9 cellular contexts compared by ENCODE assay signal in the genomic region with DNA sequence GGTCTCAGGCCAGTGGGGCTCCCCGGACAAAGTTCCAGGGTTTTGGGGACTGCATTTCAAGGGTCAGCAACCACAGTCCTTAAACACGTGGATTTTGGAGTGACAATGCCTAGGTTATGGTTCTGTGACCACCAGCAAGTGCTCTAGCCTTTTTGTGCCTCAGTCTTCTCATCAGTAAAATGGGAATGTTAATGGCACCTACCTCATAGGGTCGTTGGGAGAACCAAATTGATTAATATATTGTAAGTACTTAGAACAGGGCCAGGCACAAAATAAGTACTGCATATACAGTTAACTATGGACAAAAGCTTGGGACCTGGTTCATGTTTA. TPM values are rescaled to one million over a fixed set of nuclear protein-coding genes. Genes with fewer than 3 reads are reported as not detected.
DNase-seq lines count a peak whose midpoint lies in the region; ATAC-seq, FAIRE-seq and TF ChIP-seq lines count a peak whose summit lies in the region.
"Had no signal": no experiment of that assay in that cellular context is flagged by ENCODE, and none has a peak within 500 bp of the region (broad histone marks: within the 10 kb centered on the region; RNA-seq: fewer than 3 reads in every experiment).

No MANE protein-coding gene starts in this region.

- intact Hi-C loops in HepG2 (cut with micrococcal nuclease; ENCODE audit: unreplicated experiment) = loop anchor here (2.0 kb wide), 1 partner anchor 37 kb away; no protein-coding TSS in a partner anchor
- intact Hi-C loops in OCI-LY7 (cut with micrococcal nuclease; ENCODE audit: unreplicated experiment) = no loop called here

- WGBS in HepG2 (ENCODE audit: low lambda C conversion rate) = 42% methylated on average over 3 of the region's 3 CpGs

- BruUV-seq in HepG2 (replicated peaks; lab: Mats Ljungman, UMichigan) (no TSS peak), OCI-LY7 (replicated peaks; lab: Mats Ljungman, UMichigan) (no TSS peak)

- H3K4me2 ChIP-seq in HepG2 (ENCODE audit: low read depth, low read length) (peak overlapping the region; percentile 61), OCI-LY7 (ENCODE audit: low read length) (no peak overlapping the region; the same call in 1 of the 2 replicates)

- H2AFZ ChIP-seq in HepG2 (ENCODE audit: low read length) (no peak overlapping the region), OCI-LY7 (ENCODE audit: low read length) (no peak overlapping the region)

- H3K9me2 ChIP-seq in OCI-LY7 (ENCODE audit: insufficient read depth, low read length) = no peaks in the 10 kb centered on the region

- H3K4me3 Mint-ChIP-seq in T-helper 2 cell treated with Interferon-gamma antibody and Interleukin-4, amounts not matched to agents 5 μg/mL and 100 μg/mL, for 36 hours = peak overlapping the region; percentile 73

- H3K9me3 Mint-ChIP-seq in T-helper 2 cell treated with Interferon-gamma antibody and Interleukin-4, amounts not matched to agents 5 μg/mL and 100 μg/mL, for 36 hours = peaks cover 4% of the 10 kb centered on the region

- TF ChIP-seq RAD21 in HepG2 (CRISPR knock-in tag; IDR thresholded peaks at IDR 0.05) = no peak

- peak overlapping the region; percentile 37 for H3K27ac ChIP-seq in HepG2 (ENCODE audit: extremely low read length, insufficient read depth, low read length)
- H3K27ac ChIP-seq in subcutaneous abdominal adipose tissue (ENCODE audit: low read depth, low read length) = peak overlapping the region; percentile 88
- H3K27ac ChIP-seq in OCI-LY7 (ENCODE audit: low read depth, low read length, poor library complexity, severe bottlenecking) = no peak overlapping the region

- TF ChIP-seq CTCF in HepG2 (CRISPR knock-in tag; IDR thresholded peaks at IDR 0.05) = no peak
- TF ChIP-seq CTCF in OCI-LY7 (conservative IDR thresholded peaks at IDR 0.05; ENCODE audit: low read length) = no peak

- peak overlapping the region; percentile 39 for H3K9ac ChIP-seq in adipocyte (ENCODE audit: low read length)
- H3K9ac ChIP-seq in HepG2 (ENCODE audit: insufficient read depth, low read depth, low read length) = peak overlapping the region; percentile 2; the same call in 1 of the 2 replicates
- peak overlapping the region in 3 of 5 donors; percentile 31 to 72 (median 62) for H3K9ac ChIP-seq in subcutaneous abdominal adipose tissue (ENCODE audit: low read length in 5 of 5)

- CTCF ChIA-PET in HepG2 (lab: Yijun Ruan, JAX; ENCODE audit: low intra/inter-chr PET ratio, low total read pairs) (no interaction called here), OCI-LY7 (lab: Charles Lee; ENCODE audit: unreplicated experiment) (no interaction called here)

- peaks cover 36% of the 10 kb centered on the region for H3K4me1 ChIP-seq in adipocyte (ENCODE audit: control insufficient read depth, insufficient read depth, low read length)
- H3K4me1 ChIP-seq in HepG2 (ENCODE audit: insufficient read depth, low read length) = peaks cover 47% of the 10 kb centered on the region
- peaks cover 14 to 55% (median 37%) of the 10 kb centered on the region in 5 donors for H3K4me1 ChIP-seq in subcutaneous abdominal adipose tissue (ENCODE audit: control insufficient read depth in 5 of 5, insufficient read depth in 5 of 5, low read length in 5 of 5)
- peaks cover 15% of the 10 kb centered on the region for H3K4me1 ChIP-seq in OCI-LY7 (ENCODE audit: insufficient read depth, low read length, poor library complexity, severe bottlenecking)

- ATAC-seq in HepG2 = no peak

- in situ Hi-C loops in HepG2 (cut with HindIII; ENCODE audit: extremely low pct_ligation_motif_present, low pct_unique_long_range_greater_than_20kb) = no loop called here

- H4K20me1 ChIP-seq in HepG2 (ENCODE audit: insufficient read depth, low read length) = no peaks in the 10 kb centered on the region; the same call in 1 of the 2 replicates
- H4K20me1 ChIP-seq in OCI-LY7 (ENCODE audit: insufficient read depth, low read length) = no peaks in the 10 kb centered on the region

- H3K79me2 ChIP-seq in HepG2 (ENCODE audit: insufficient read depth, low read length) (peaks cover 32% of the 10 kb centered on the region), OCI-LY7 (ENCODE audit: insufficient read depth, low read depth, low read length) (peaks cover 12% of the 10 kb centered on the region; the same call in 1 of the 2 replicates)

- H3K27ac Mint-ChIP-seq in T-helper 2 cell treated with Interferon-gamma antibody and Interleukin-4, amounts not matched to agents 5 μg/mL and 100 μg/mL, for 36 hours = peak overlapping the region; percentile 86

- no peaks in the 10 kb centered on the region for H3K9me3 ChIP-seq in adipocyte (ENCODE audit: control insufficient read depth, low read length)
- H3K9me3 ChIP-seq in HepG2 (ENCODE audit: low read length) = no peaks in the 10 kb centered on the region
- no peaks in the 10 kb centered on the region for H3K9me3 ChIP-seq in subcutaneous abdominal adipose tissue (ENCODE audit: control insufficient read depth in 5 of 5, low read length in 5 of 5)
- H3K9me3 ChIP-seq in OCI-LY7 (ENCODE audit: low read length) = no peaks in the 10 kb centered on the region

- H3K4me1 Mint-ChIP-seq in T-helper 2 cell treated with Interferon-gamma antibody and Interleukin-4, amounts not matched to agents 5 μg/mL and 100 μg/mL, for 36 hours (ENCODE audit: low read depth) = peaks cover 82% of the 10 kb centered on the region

- no peak for FAIRE-seq in HepG2 (lab: Jason Lieb, UNC)

- DNase-seq in T-helper 2 cell treated with Interferon-gamma antibody and Interleukin-4, amounts not matched to agents 5 μg/mL and 100 μg/mL, for 36 hours (ENCODE audit: low spot score) = no peak
- DNase-seq in T-helper 2 cell = no peak
- no peak for DNase-seq in adipocyte (ENCODE audit: low read depth)
- no peak for DNase-seq in HepG2 (ENCODE audit: low spot score)
- DNase-seq in activated CD8-positive, alpha-beta memory T cell treated with anti-CD3 and anti-CD28 coated beads for 24 hours = no peak
- DNase-seq in stimulated activated naive CD4-positive, alpha-beta T cell (lab: John Stamatoyannopoulos, UW) = no peak
- DNase-seq in OCI-LY7 (ENCODE audit: low spot score) = no peak
- DNase-seq: SHP77 treated with DMSO at 0.1 percent for 48 hours had no signal

- TF ChIP-seq POLR2A in HepG2 (IDR thresholded peaks at IDR 0.05; ENCODE audit: insufficient read depth in 1 of 2, low read depth in 2 of 2, low read length in 2 of 2) = no peak

- H3K36me3 Mint-ChIP-seq in T-helper 2 cell treated with Interferon-gamma antibody and Interleukin-4, amounts not matched to agents 5 μg/mL and 100 μg/mL, for 36 hours (ENCODE audit: low read depth) = peaks cover 90% of the 10 kb centered on the region

- H3K27me3 Mint-ChIP-seq in T-helper 2 cell treated with Interferon-gamma antibody and Interleukin-4, amounts not matched to agents 5 μg/mL and 100 μg/mL, for 36 hours (ENCODE audit: low read depth) = no peaks in the 10 kb centered on the region

- H3K36me3 ChIP-seq in adipocyte (ENCODE audit: control insufficient read depth, insufficient read depth, low read length, severe bottlenecking) = peaks cover 4% of the 10 kb centered on the region
- peaks cover 7 to 16% of the 10 kb centered on the region in 2 experiments; a peak in 3 of 5 replicates for H3K36me3 ChIP-seq in HepG2 (replicated peaks in 1 of 2; ENCODE audit: control insufficient read depth in 1 of 2, insufficient read depth in 2 of 2, low read length in 2 of 2)
- H3K36me3 ChIP-seq in subcutaneous abdominal adipose tissue (ENCODE audit: control insufficient read depth in 5 of 5, insufficient read depth in 5 of 5, low read length in 5 of 5) = peaks cover 0 to 7% (median 2%) of the 10 kb centered on the region in 5 donors
- H3K36me3 ChIP-seq in OCI-LY7 (ENCODE audit: insufficient read depth, low read length) = peaks cover 33% of the 10 kb centered on the region

- TF ChIP-seq EP300 in HepG2 (IDR thresholded peaks at IDR 0.05; ENCODE audit: low read depth in 2 of 2, low read length in 2 of 2) (no peak), HepG2 (CRISPR knock-in tag; IDR thresholded peaks at IDR 0.05; ENCODE audit: borderline replicate concordance) (no peak; the same call in 1 of the 2 replicates)

- H3K4me3 ChIP-seq in adipocyte (ENCODE audit: low read length) (no peak overlapping the region), HepG2 (replicated peaks in 1 of 3; ENCODE audit: insufficient read depth in 1 of 3, low read depth in 2 of 3, low read length in 3 of 3) (peak overlapping the region in 2 of 3 experiments; percentile 22 to 35; a peak in 3 of 6 replicates), subcutaneous abdominal adipose tissue (ENCODE audit: low read depth in 1 of 5, low read length in 5 of 5) (peak overlapping the region in 1 of 5 donors; percentile 26), OCI-LY7 (ENCODE audit: low read depth, low read length, poor library complexity, severe bottlenecking) (no peak overlapping the region)

- POLR2A ChIA-PET in HepG2 (lab: Yijun Ruan, JAX) = no interaction called here
- POLR2A ChIA-PET in OCI-LY7 (lab: Charles Lee) = no interaction called here

- H3K27me3 ChIP-seq in adipocyte (replicated peaks; ENCODE audit: control insufficient read depth, insufficient read depth, low read length) (no peaks in the 10 kb centered on the region), HepG2 (ENCODE audit: control insufficient read depth in 1 of 2, insufficient read depth in 2 of 2, low read length in 2 of 2) (no peaks in the 10 kb centered on the region), subcutaneous abdominal adipose tissue (ENCODE audit: control insufficient read depth in 5 of 5, insufficient read depth in 4 of 5, low read length in 5 of 5) (no peaks in the 10 kb centered on the region)

RNA-seq across cellular contexts. Expression of a gene that starts 13.8 kb away (rescaled TPM):
- total RNA-seq in HepG2 (2016; rRNA removed; fragmentation: Illumina TruSeq; extraction: Trizol) (7.6 and 15.9 TPM in 2 replicates), OCI-LY7 (2022) (73.1 and 101 TPM in 2 replicates)
- 8.0 and 9.2 TPM in 2 replicates for total RNA-seq in HepG2 (2016; cell fraction: cytosol; rRNA removed; fragmentation: Illumina TruSeq; extraction: Trizol; ENCODE audit: low read depth)
- total RNA-seq in HepG2 (2016; cell fraction: insoluble cytoplasmic fraction; rRNA removed; fragmentation: Illumina TruSeq; extraction: Trizol) = 6.9 and 15.8 TPM in 2 replicates
- 9.4 and 9.6 TPM in 2 replicates for total RNA-seq in HepG2 (2016; cell fraction: membrane; rRNA removed; fragmentation: Illumina TruSeq; extraction: Trizol)
- 16.4 and 21.4 TPM in 2 replicates for total RNA-seq in HepG2 (2016; cell fraction: nucleus; rRNA removed; fragmentation: Illumina TruSeq; extraction: Trizol)
- 49.6 and 60.7 TPM in 2 replicates for polyA plus RNA-seq in HepG2 (2011; rRNA removed)
- 30.7 and 32.4 TPM in 2 replicates for polyA plus RNA-seq in HepG2 (2011; cell fraction: cytosol; rRNA removed)
- polyA plus RNA-seq in HepG2 (2011; cell fraction: nucleus; rRNA removed) = 61.1 and 65.1 TPM in 2 replicates
- 13.9 and 22.1 TPM in 2 replicates for polyA plus RNA-seq in HepG2 (2012)
- 1.4 and 1.8 TPM in 2 replicates for polyA plus RNA-seq in HepG2 (2016; cell fraction: cytosol; fragmentation: Illumina TruSeq; extraction: Trizol; ENCODE audit: low read depth)
- polyA plus RNA-seq in HepG2 (2016; cell fraction: insoluble cytoplasmic fraction; fragmentation: Illumina TruSeq; extraction: Trizol; ENCODE audit: low read depth) = 6.0 and 8.1 TPM in 2 replicates
- polyA plus RNA-seq in HepG2 (2016; cell fraction: membrane; fragmentation: Illumina TruSeq; extraction: Trizol; ENCODE audit: low read depth) = 3.4 and 3.5 TPM in 2 replicates
- polyA plus RNA-seq in HepG2 (2016; cell fraction: nucleus; fragmentation: Illumina TruSeq; extraction: Trizol; ENCODE audit: insufficient read depth, low read depth) = 38.0 and 39.0 TPM in 2 replicates
- polyA minus RNA-seq in HepG2 (2011; rRNA and poly(A)+ RNA removed; ENCODE audit: low replicate concordance) = 54.4 and 98.2 TPM in 2 replicates
- 19.2 and 23.0 TPM in 2 replicates for polyA minus RNA-seq in HepG2 (2011; cell fraction: cytosol; rRNA and poly(A)+ RNA removed)
- 30.3 and 37.8 TPM in 2 replicates for polyA minus RNA-seq in HepG2 (2011; cell fraction: nucleus; rRNA and poly(A)+ RNA removed)
- total RNA-seq in OCI-LY7 (2014; rRNA removed; shearing (Covaris generic)) = 33.0 and 82.8 TPM in 2 replicates

RNA-seq across cellular contexts. Expression of a gene that starts 59.0 kb away (rescaled TPM):
- total RNA-seq in HepG2 (2016; rRNA removed; fragmentation: Illumina TruSeq; extraction: Trizol) (52.9 and 53.2 TPM in 2 replicates), OCI-LY7 (2022) (84.0 and 89.4 TPM in 2 replicates)
- total RNA-seq in HepG2 (2016; cell fraction: cytosol; rRNA removed; fragmentation: Illumina TruSeq; extraction: Trizol; ENCODE audit: low read depth) = 17.2 and 19.5 TPM in 2 replicates
- total RNA-seq in HepG2 (2016; cell fraction: insoluble cytoplasmic fraction; rRNA removed; fragmentation: Illumina TruSeq; extraction: Trizol) = 55.4 and 56.5 TPM in 2 replicates
- 25.5 and 27.7 TPM in 2 replicates for total RNA-seq in HepG2 (2016; cell fraction: membrane; rRNA removed; fragmentation: Illumina TruSeq; extraction: Trizol)
- 28.0 and 30.5 TPM in 2 replicates for total RNA-seq in HepG2 (2016; cell fraction: nucleus; rRNA removed; fragmentation: Illumina TruSeq; extraction: Trizol)
- 42.7 and 43.5 TPM in 2 replicates for polyA plus RNA-seq in HepG2 (2011; rRNA removed)
- polyA plus RNA-seq in HepG2 (2011; cell fraction: cytosol; rRNA removed) = 43.3 and 48.1 TPM in 2 replicates
- polyA plus RNA-seq in HepG2 (2011; cell fraction: nucleus; rRNA removed) = 9.6 and 20.1 TPM in 2 replicates
- 63.6 and 69.8 TPM in 2 replicates for polyA plus RNA-seq in HepG2 (2012)
- 16.5 and 23.5 TPM in 2 replicates for polyA plus RNA-seq in HepG2 (2016; cell fraction: cytosol; fragmentation: Illumina TruSeq; extraction: Trizol; ENCODE audit: low read depth)
- polyA plus RNA-seq in HepG2 (2016; cell fraction: insoluble cytoplasmic fraction; fragmentation: Illumina TruSeq; extraction: Trizol; ENCODE audit: low read depth) = 55.4 and 59.8 TPM in 2 replicates
- polyA plus RNA-seq in HepG2 (2016; cell fraction: membrane; fragmentation: Illumina TruSeq; extraction: Trizol; ENCODE audit: low read depth) = 23.1 and 25.4 TPM in 2 replicates
- 58.1 and 59.0 TPM in 2 replicates for polyA plus RNA-seq in HepG2 (2016; cell fraction: nucleus; fragmentation: Illumina TruSeq; extraction: Trizol; ENCODE audit: insufficient read depth, low read depth)
- polyA minus RNA-seq in HepG2 (2011; rRNA and poly(A)+ RNA removed; ENCODE audit: low replicate concordance) = 68.2 and 105 TPM in 2 replicates
- 19.2 and 19.6 TPM in 2 replicates for polyA minus RNA-seq in HepG2 (2011; cell fraction: cytosol; rRNA and poly(A)+ RNA removed)
- 12.1 and 29.7 TPM in 2 replicates for polyA minus RNA-seq in HepG2 (2011; cell fraction: nucleus; rRNA and poly(A)+ RNA removed)
- total RNA-seq in OCI-LY7 (2014; rRNA removed; shearing (Covaris generic)) = 51.1 and 52.1 TPM in 2 replicates

Comparison
In these comparisons a context has a peak if more than half of its experiments do, and no peak if none do; other contexts are left out.
1. H3K4me3 ChIP-seq: peak in HepG2 (2 of 3); none in adipocyte (single experiment) and OCI-LY7 (single experiment).
2. H3K9ac ChIP-seq: peak in every context shown above with its lines; median percentile 62 in subcutaneous abdominal adipose tissue; 39 in adipocyte; 2 in HepG2.